ENCODE assay signal across 1 cellular context in the genomic region with DNA sequence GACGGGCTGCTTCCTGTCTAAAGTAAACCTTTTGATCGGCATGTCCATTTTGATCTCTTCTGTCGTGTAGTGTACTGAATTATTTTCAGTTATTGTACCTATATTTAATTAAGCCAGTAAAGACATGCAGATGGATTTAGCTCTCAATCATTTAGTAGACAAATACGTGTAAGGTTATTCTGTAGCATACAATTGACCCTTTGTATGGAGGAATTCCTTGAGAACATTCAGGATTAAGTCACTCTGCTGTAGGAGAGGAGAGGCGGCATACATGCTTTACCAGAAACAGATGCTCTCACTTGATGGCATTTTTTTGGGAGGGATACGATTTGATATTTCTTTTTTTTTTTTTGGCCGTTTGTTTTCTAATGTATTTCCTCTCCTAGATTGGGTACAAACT.
TF ChIP-seq lines count a peak whose summit lies in the region.

No MANE protein-coding gene starts in this region.

TF ChIP-seq in IMR-90, 13 proteins besides CTCF, POLR2A, EP300 and RAD21 (continued from another document):
- TF ChIP-seq SMC3 (IDR thresholded peaks at IDR 0.05; ENCODE audit: low read depth, low read length) (no peak), CHD1 (IDR thresholded peaks at IDR 0.05; ENCODE audit: low read depth, low read length) (no peak), CEBPB (IDR thresholded peaks at IDR 0.05; ENCODE audit: low read depth, low read length) (no peak), MXI1 (IDR thresholded peaks at IDR 0.05; ENCODE audit: borderline replicate concordance, low read depth, low read length) (no peak)
- TF ChIP-seq, protein P1, sequence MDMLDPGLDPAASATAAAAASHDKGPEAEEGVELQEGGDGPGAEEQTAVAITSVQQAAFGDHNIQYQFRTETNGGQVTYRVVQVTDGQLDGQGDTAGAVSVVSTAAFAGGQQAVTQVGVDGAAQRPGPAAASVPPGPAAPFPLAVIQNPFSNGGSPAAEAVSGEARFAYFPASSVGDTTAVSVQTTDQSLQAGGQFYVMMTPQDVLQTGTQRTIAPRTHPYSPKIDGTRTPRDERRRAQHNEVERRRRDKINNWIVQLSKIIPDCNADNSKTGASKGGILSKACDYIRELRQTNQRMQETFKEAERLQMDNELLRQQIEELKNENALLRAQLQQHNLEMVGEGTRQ (IDR thresholded peaks at IDR 0.05; ENCODE audit: low read depth, low read length), result no peak
